Comparison of ENCODE assay signal across 10 cellular contexts in the genomic region with DNA sequence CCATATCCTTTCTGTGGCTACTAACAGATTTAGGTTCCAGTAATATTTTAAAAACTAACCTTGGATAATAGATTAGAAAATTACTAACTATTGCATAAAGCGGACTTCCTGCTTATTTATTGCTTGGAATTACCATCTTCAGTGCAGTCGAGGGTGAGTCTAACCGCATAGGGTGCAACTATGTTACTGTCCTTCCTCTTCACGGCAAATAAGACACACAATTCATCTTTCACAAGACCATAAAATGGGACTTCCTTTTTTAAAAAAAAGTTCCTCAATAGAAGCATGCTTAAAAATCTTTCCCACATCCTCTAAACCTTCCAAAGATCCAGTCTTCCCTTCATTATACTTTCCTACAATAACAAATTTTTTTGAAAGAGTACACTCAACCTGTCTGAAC. TPM values are rescaled to one million over a fixed set of nuclear protein-coding genes. Genes with fewer than 3 reads are reported as not detected.
DNase-seq lines count a peak whose midpoint lies in the region; ATAC-seq and TF ChIP-seq lines count a peak whose summit lies in the region.
"Had no signal": no experiment of that assay in that cellular context is flagged by ENCODE, and none has a peak within 500 bp of the region (broad histone marks: within the 10 kb centered on the region; RNA-seq: fewer than 3 reads in every experiment).

No MANE protein-coding gene starts in this region.

- H3K4me1 ChIP-seq in naive thymus-derived CD4-positive, alpha-beta T cell (ENCODE audit: control insufficient read depth in 2 of 2, insufficient read depth in 2 of 2, low read length in 2 of 2) = peaks cover 6 to 13% of the 10 kb centered on the region in 2 donors

- no peak for ATAC-seq in naive thymus-derived CD4-positive, alpha-beta T cell
- no peak for ATAC-seq in GM21367 (IDR thresholded peaks at IDR 0.05; ENCODE audit: unreplicated experiment)

- intact Hi-C loops in naive thymus-derived CD4-positive, alpha-beta T cell (cut with micrococcal nuclease) = loop anchor here (2.0 to 10.0 kb wide), 2 partner anchors 13 to 1731 kb away; no protein-coding TSS in a partner anchor

- peaks cover 0 to 25% (median 0%) of the 10 kb centered on the region in 3 experiments for H3K36me3 ChIP-seq in naive thymus-derived CD4-positive, alpha-beta T cell (ENCODE audit: control insufficient read depth in 2 of 3, insufficient read depth in 3 of 3, low read length in 3 of 3)

- H3K36me3 Mint-ChIP-seq in naive thymus-derived CD4-positive, alpha-beta T cell = peaks cover 0 to 48% (median 35%) of the 10 kb centered on the region in 5 donors

- H3K4me3 ChIP-seq in naive thymus-derived CD4-positive, alpha-beta T cell (ENCODE audit: low read length) = no peak overlapping the region

- H3K27me3 Mint-ChIP-seq in naive thymus-derived CD4-positive, alpha-beta T cell = no peaks in the 10 kb centered on the region

- POLR2A ChIA-PET in naive thymus-derived CD4-positive, alpha-beta T cell (lab: Charles Lee) = no interaction called here
- POLR2A ChIA-PET in GM10248 (lab: Yijun Ruan, JAX) = no interaction called here

- peaks cover 19 to 51% (median 39%) of the 10 kb centered on the region in 7 donors for H3K4me1 Mint-ChIP-seq in naive thymus-derived CD4-positive, alpha-beta T cell

- no peaks in the 10 kb centered on the region for H3K27me3 ChIP-seq in naive thymus-derived CD4-positive, alpha-beta T cell (ENCODE audit: control insufficient read depth in 2 of 2, insufficient read depth in 2 of 2, low read length in 2 of 2)

- H3K9me3 Mint-ChIP-seq in naive thymus-derived CD4-positive, alpha-beta T cell = peaks cover 0 to 33% (median 16%) of the 10 kb centered on the region in 11 donors

- H3K27ac Mint-ChIP-seq in naive thymus-derived CD4-positive, alpha-beta T cell = peak overlapping the region; percentile 0 to 84 (median 44)

- in situ Hi-C loops in KBM-7 (cut with MboI; ENCODE audit: low pct_unique_long_range_greater_than_20kb, low sequenced_read_pairs) = no loop called here

- peaks cover 0 to 7% (median 3%) of the 10 kb centered on the region in 3 experiments for H3K9me3 ChIP-seq in naive thymus-derived CD4-positive, alpha-beta T cell (ENCODE audit: control insufficient read depth in 2 of 3, low read length in 3 of 3)

- peak overlapping the region; percentile 97 for H3K27ac ChIP-seq in VCaP
- H3K27ac ChIP-seq in naive thymus-derived CD4-positive, alpha-beta T cell (ENCODE audit: low read depth, low read length) = peak overlapping the region; percentile 82

- CTCF ChIA-PET in naive thymus-derived CD4-positive, alpha-beta T cell (lab: Charles Lee) = interaction anchor here (2.7 kb wide), 1 partner anchor 13 kb away, joined by 12 read pairs; no protein-coding TSS in a partner anchor
- CTCF ChIA-PET in GM10248 (lab: Yijun Ruan, JAX) = no interaction called here

- TF ChIP-seq CTCF in VCaP (conservative IDR thresholded peaks at IDR 0.05) (no peak), GM10248 (IDR thresholded peaks at IDR 0.05; ENCODE audit: control extremely low read depth, extremely low read depth, low read depth, missing control alignments) (no peak)

- H3K4me3 Mint-ChIP-seq in naive thymus-derived CD4-positive, alpha-beta T cell = peak overlapping the region in 9 of 10 donors; percentile 16 to 96 (median 84)

- DNase-seq in CMK (ENCODE audit: low read depth) = peak; percentile 58
- DNase-seq in KBM-7 = peak; percentile 88
- DNase-seq in naive thymus-derived CD4-positive, alpha-beta T cell = no peak
- no peak for DNase-seq in GM10248 (ENCODE audit: extremely low spot score)
- DNase-seq in anterior cingulate cortex (lab: John Stamatoyannopoulos, UW) = no peak
- DNase-seq in DMS 273 treated with DMSO at 0.1 percent for 48 hours (lab: John Stamatoyannopoulos, UW) = no peak
- DNase-seq: caudate nucleus, NCI-H2029 treated with DMSO at 0.1 percent for 48 hours had no signal

RNA-seq across cellular contexts. Expression of gene SLC25A40, which starts 2.1 kb away (rescaled TPM):
- 10 to 100 TPM; 15.2 to 50.2 (median 27.5) TPM for total RNA-seq in naive thymus-derived CD4-positive, alpha-beta T cell
- polyA plus RNA-seq in naive thymus-derived CD4-positive, alpha-beta T cell = 10 to 100 TPM; 10.7 to 11.0 TPM

RNA-seq across cellular contexts. Expression of gene DBF4, which starts 2.2 kb away (rescaled TPM):
- total RNA-seq in naive thymus-derived CD4-positive, alpha-beta T cell = 10 to 100 TPM; 31.2 to 46.5 (median 38.4) TPM
- 10 to 100 TPM; 21.2 to 27.7 TPM for polyA plus RNA-seq in naive thymus-derived CD4-positive, alpha-beta T cell

RNA-seq across cellular contexts. Expression of gene ADAM22, which starts 60.0 kb away (rescaled TPM):
- total RNA-seq in naive thymus-derived CD4-positive, alpha-beta T cell = 1 to 10 TPM; 1.1 to 7.1 (median 3.1) TPM
- under 1 TPM; 0.79 to 0.92 TPM for polyA plus RNA-seq in naive thymus-derived CD4-positive, alpha-beta T cell

Comparison
In these comparisons a context has a peak if more than half of its experiments do, and no peak if none do; other contexts are left out.
1. DNase-seq: peak in CMK (single experiment) and KBM-7 (single experiment); none in naive thymus-derived CD4-positive, alpha-beta T cell (0 of 9), GM10248 (single experiment), anterior cingulate cortex (0 of 58) and DMS 273 treated with DMSO at 0.1 percent for 48 hours (single experiment).